ENCODE assay signal across 26 cellular contexts in the genomic region with DNA sequence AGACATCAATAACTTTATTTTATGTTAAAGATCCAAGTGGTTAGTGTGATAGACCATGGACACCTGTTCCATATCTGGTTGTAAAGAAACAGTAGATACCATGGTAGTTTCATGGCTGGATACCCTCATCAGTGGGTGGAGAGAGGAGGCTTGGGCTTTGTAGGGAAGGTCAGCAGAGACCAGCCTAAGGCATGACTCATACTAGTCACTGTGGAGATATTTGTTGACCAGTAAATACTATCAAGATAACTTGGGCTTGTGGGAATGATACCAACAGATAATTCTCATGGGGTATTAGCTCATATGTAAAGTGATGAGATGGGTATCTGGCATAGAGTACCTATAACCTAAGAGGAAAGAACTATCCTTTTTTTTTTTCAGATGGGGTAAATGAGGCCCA.
DNase-seq lines count a peak whose midpoint lies in the region; TF ChIP-seq lines count a peak whose summit lies in the region.
"Had no signal": no experiment of that assay in that cellular context is flagged by ENCODE, and none has a peak within 500 bp of the region (broad histone marks: within the 10 kb centered on the region; RNA-seq: fewer than 3 reads in every experiment).

No MANE protein-coding gene starts in this region.

- dilution Hi-C loops in mammary epithelial cell (cut with HindIII; ENCODE audit: low sequenced_read_pairs) = no loop called here

- H3K4me2 ChIP-seq in mammary epithelial cell (ENCODE audit: insufficient read depth, low read depth, low read length) = no peak overlapping the region
- H3K4me2 ChIP-seq in mesendoderm (ENCODE audit: low read length) = no peak overlapping the region
- H3K4me2 ChIP-seq: A549; BLaER1 treated with 17β-estradiol and CSF1 and Interleukin-3, amounts not matched to agents 10 nM and 100 nM; GM23338 had no signal

- H3K27ac ChIP-seq in mammary epithelial cell (ENCODE audit: insufficient read depth, low read depth, low read length) = no peak overlapping the region
- no peak overlapping the region for H3K27ac ChIP-seq in mesendoderm (ENCODE audit: low read depth, low read length)
- H3K27ac ChIP-seq: 22Rv1; A549; BLaER1 treated with 17β-estradiol and CSF1 and Interleukin-3, amounts not matched to agents 10 nM and 100 nM had no signal

- TF ChIP-seq CTCF in mammary epithelial cell (conservative IDR thresholded peaks at IDR 0.05 in 1 of 2, IDR thresholded peaks at IDR 0.05 in 1 of 2; ENCODE audit: extremely low read depth in 1 of 2, insufficient read depth in 1 of 2, low read depth in 1 of 2, low read length in 2 of 2) (no peak), MCF 10A (IDR thresholded peaks at IDR 0.05; ENCODE audit: unreplicated experiment) (no peak), epithelial cell of proximal tubule (conservative IDR thresholded peaks at IDR 0.05; ENCODE audit: low read depth, low read length) (no peak), endothelial cell (IDR thresholded peaks at IDR 0.05; ENCODE audit: unreplicated experiment) (no peak)

- CTCF ChIA-PET in mammary epithelial cell (lab: Charles Lee; ENCODE audit: low non-redundant PET) = no interaction called here
- CTCF ChIA-PET in MCF 10A (lab: Yijun Ruan, JAX) = interaction anchor here (0.6 kb wide), 2 partner anchors 73 to 119 kb away, joined by 3 read pairs; no protein-coding TSS in a partner anchor

- H3K4ac ChIP-seq in mesendoderm (ENCODE audit: low read depth, low read length) = no peak overlapping the region

- no peaks in the 10 kb centered on the region for H3K4me1 Mint-ChIP-seq in MCF 10A (ENCODE audit: insufficient read depth, unreplicated experiment)
- H3K4me1 Mint-ChIP-seq in endothelial cell (ENCODE audit: unreplicated experiment) = no peaks in the 10 kb centered on the region
- H3K4me1 Mint-ChIP-seq: CD14-positive monocyte; CD8-positive, alpha-beta memory T cell; GM23338 had no signal

- in situ Hi-C loops in mammary epithelial cell (cut with MboI; ENCODE audit: low sequenced_read_pairs in 2 of 2) = no loop called here

- no peak overlapping the region for H3K23ac ChIP-seq in mesendoderm (ENCODE audit: low read length)

- peaks cover 7% of the 10 kb centered on the region for H3K36me3 Mint-ChIP-seq in MCF 10A (ENCODE audit: insufficient read depth, unreplicated experiment)
- no peaks in the 10 kb centered on the region for H3K36me3 Mint-ChIP-seq in endothelial cell (ENCODE audit: low read depth, unreplicated experiment)
- H3K36me3 Mint-ChIP-seq: CD14-positive monocyte; CD8-positive, alpha-beta memory T cell had no signal

- intact Hi-C loops in mammary epithelial cell (cut with micrococcal nuclease) (no loop called here), MCF 10A (cut with micrococcal nuclease) (no loop called here)

- H3K4me1 ChIP-seq in mammary epithelial cell (ENCODE audit: insufficient read depth, low read length) (no peaks in the 10 kb centered on the region), mesendoderm (ENCODE audit: control insufficient read depth, low read depth, low read length) (no peaks in the 10 kb centered on the region)
- H3K4me1 ChIP-seq: A549; BE2C; BLaER1 treated with 17β-estradiol and CSF1 and Interleukin-3, amounts not matched to agents 10 nM and 100 nM; HAP-1 had no signal

- H3K79me2 ChIP-seq in mammary epithelial cell (ENCODE audit: insufficient read depth, low read length) (no peaks in the 10 kb centered on the region), mesendoderm (ENCODE audit: control insufficient read depth, insufficient read depth, low read length) (no peaks in the 10 kb centered on the region)

- no peaks in the 10 kb centered on the region for H3K79me1 ChIP-seq in mesendoderm (ENCODE audit: low read length)

- no peak overlapping the region for H2AFZ ChIP-seq in mammary epithelial cell (ENCODE audit: low read depth, low read length)
- H2AFZ ChIP-seq: GM23338 had no signal

- H3K18ac ChIP-seq in mesendoderm (ENCODE audit: low read length) = no peak overlapping the region

- H3K4me3 Mint-ChIP-seq in MCF 10A (ENCODE audit: unreplicated experiment) (no peak overlapping the region), endothelial cell (ENCODE audit: unreplicated experiment) (no peak overlapping the region)
- H3K4me3 Mint-ChIP-seq: CD14-positive monocyte; CD4-positive, alpha-beta T cell; CD8-positive, alpha-beta memory T cell; GM23338; HFFc6 had no signal

- H3K9me3 Mint-ChIP-seq in MCF 10A (ENCODE audit: unreplicated experiment) (peaks cover 15% of the 10 kb centered on the region), endothelial cell (ENCODE audit: unreplicated experiment) (no peaks in the 10 kb centered on the region)

- H2AK5ac ChIP-seq in mesendoderm (ENCODE audit: low read length) = no peak overlapping the region

- no peak overlapping the region for H2BK15ac ChIP-seq in mesendoderm (replicated peaks; ENCODE audit: low read depth)

- no peak overlapping the region for H2BK5ac ChIP-seq in mesendoderm (ENCODE audit: low read length)

- H4K8ac ChIP-seq in mesendoderm (ENCODE audit: low read depth, low read length) = no peak overlapping the region

- no peak overlapping the region for H3K9ac ChIP-seq in mammary epithelial cell (ENCODE audit: insufficient read depth, low read length)
- H3K9ac ChIP-seq in mesendoderm (ENCODE audit: low read length) = no peak overlapping the region
- H3K9ac ChIP-seq: BLaER1 treated with 17β-estradiol and CSF1 and Interleukin-3, amounts not matched to agents 10 nM and 100 nM had no signal

- POLR2A ChIA-PET in MCF 10A (lab: Yijun Ruan, JAX) = no interaction called here

- H3K56ac ChIP-seq in mesendoderm (ENCODE audit: low read length) = no peak overlapping the region

- no peaks in the 10 kb centered on the region for H3K9me3 ChIP-seq in mammary epithelial cell (replicated peaks; ENCODE audit: insufficient read depth, low read length)
- H3K9me3 ChIP-seq: A549, BE2C, HAP-1 had no signal

- no peak overlapping the region for H3K27ac Mint-ChIP-seq in MCF 10A (ENCODE audit: low read depth, unreplicated experiment)
- H3K27ac Mint-ChIP-seq in endothelial cell (ENCODE audit: unreplicated experiment) = no peak overlapping the region
- H3K27ac Mint-ChIP-seq: CD14-positive monocyte; CD4-positive, alpha-beta T cell; CD8-positive, alpha-beta memory T cell; GM23338; HFFc6 had no signal

- H3K36me3 ChIP-seq in mammary epithelial cell (ENCODE audit: insufficient read depth, low read length) = no peaks in the 10 kb centered on the region
- no peaks in the 10 kb centered on the region for H3K36me3 ChIP-seq in mesendoderm (ENCODE audit: control insufficient read depth, insufficient read depth, low read length)
- H3K36me3 ChIP-seq: BE2C; BLaER1 treated with 17β-estradiol and CSF1 and Interleukin-3, amounts not matched to agents 10 nM and 100 nM; HAP-1 had no signal

- H3K27me3 Mint-ChIP-seq in MCF 10A (ENCODE audit: insufficient read depth, unreplicated experiment) = no peaks in the 10 kb centered on the region
- no peaks in the 10 kb centered on the region for H3K27me3 Mint-ChIP-seq in endothelial cell (ENCODE audit: unreplicated experiment)
- H3K27me3 Mint-ChIP-seq: CD4-positive, alpha-beta T cell had no signal

- H3K27me3 ChIP-seq in mammary epithelial cell (ENCODE audit: insufficient read depth, low read length) = no peaks in the 10 kb centered on the region
- H3K27me3 ChIP-seq in mesendoderm (ENCODE audit: insufficient read depth, low read length, poor library complexity) = no peaks in the 10 kb centered on the region
- H3K27me3 ChIP-seq: BE2C; BLaER1 treated with 17β-estradiol and CSF1 and Interleukin-3, amounts not matched to agents 10 nM and 100 nM had no signal

- H3K4me3 ChIP-seq in mammary epithelial cell (replicated peaks in 1 of 3; ENCODE audit: insufficient read depth in 1 of 3, low read depth in 2 of 3, low read length in 3 of 3) (no peak overlapping the region), epithelial cell of proximal tubule (ENCODE audit: low read depth, low read length) (no peak overlapping the region), mesendoderm (ENCODE audit: low read length) (no peak overlapping the region)
- H3K4me3 ChIP-seq: A549; BLaER1 treated with 17β-estradiol and CSF1 and Interleukin-3, amounts not matched to agents 10 nM and 100 nM; GM12878; GM23338; HAP-1 had no signal

- H2BK120ac ChIP-seq in mesendoderm (ENCODE audit: low read depth, low read length) = no peak overlapping the region

- no peak overlapping the region for H4K5ac ChIP-seq in mesendoderm (ENCODE audit: low read length)

- DNase-seq in mammary epithelial cell (peak; percentile 6), MCF 10A (ENCODE audit: unreplicated experiment) (no peak), epithelial cell of proximal tubule (ENCODE audit: low read depth) (peak; percentile 56), mesendoderm (peak; percentile 34), NCI-H1048 (lab: John Stamatoyannopoulos, UW) (no peak), cerebellar cortex (ENCODE audit: low spot score) (no peak), endothelial cell (ENCODE audit: low spot score) (no peak), NCI-H2107 (lab: John Stamatoyannopoulos, UW) (no peak)
- DNase-seq: ACHN; AML-193; BE2C; Calu3; CD4-positive, alpha-beta T cell; CD8-positive, alpha-beta memory T cell; DMS153; DMS79; EL; GDM1; HFFc6 had no signal

- no TSS peak for BruUV-seq in mammary epithelial cell (replicated peaks; lab: Mats Ljungman, UMichigan)
- no TSS peak for BruUV-seq in MCF 10A (replicated peaks; lab: Mats Ljungman, UMichigan)

- H4K20me1 ChIP-seq in mammary epithelial cell (ENCODE audit: insufficient read depth, low read length) = no peaks in the 10 kb centered on the region
- H4K20me1 ChIP-seq: BLaER1 treated with 17β-estradiol and CSF1 and Interleukin-3, amounts not matched to agents 10 nM and 100 nM had no signal

Comparison
In these comparisons a context has a peak if more than half of its experiments do, and no peak if none do; other contexts are left out.
1. DNase-seq: peak in mammary epithelial cell (single experiment), epithelial cell of proximal tubule (single experiment) and mesendoderm (single experiment); none in MCF 10A (single experiment), NCI-H1048 (single experiment), cerebellar cortex (single experiment), endothelial cell (single experiment) and NCI-H2107 (single experiment).